ENCODE assay signal across 23 cellular contexts in genomic region chr2:38649176-38649728, GRCh38.
"Had no signal": no experiment of that assay in that cellular context is flagged by ENCODE, and none has a peak within 500 bp of the region (broad histone marks: within the 10 kb centered on the region; RNA-seq: fewer than 3 reads in every experiment).

No MANE protein-coding gene starts in this region.

- H3K36me3 Mint-ChIP-seq: memory B cell; mesothelial cell of epicardium; stimulated activated naive B cell treated with anti-CD40 and anti-IgM and Interleukin-4, amounts not matched to agents 10 μg/mL and 1 μg/mL and 100 μg/mL, for 72 hours had no signal

- H2AFZ ChIP-seq: hepatocyte had no signal

- H3K4me2 ChIP-seq: hepatocyte had no signal

- H3K27me3 ChIP-seq: hepatocyte, sigmoid colon, testis, tibial nerve, upper lobe of right lung, vagina had no signal

- H3K4me1 Mint-ChIP-seq: nephron had no signal

- H3K79me2 ChIP-seq: hepatocyte had no signal

- H3K4me3 ChIP-seq: hepatocyte, left ventricle myocardium inferior, lower lobe of right lung, psoas muscle, sigmoid colon, skin epidermis, testis, tibial nerve, upper lobe of right lung, vagina had no signal

- DNase-seq: dermis blood vessel endothelial cell; foreskin melanocyte; head of caudate nucleus; kidney; left cardiac atrium; left ventricle myocardium inferior; lower lobe of right lung; psoas muscle; sigmoid colon; stimulated activated CD4-positive, alpha-beta T cell treated with anti-CD3 and anti-CD28 coated beads, Interleukin-2, amount 100 ng/mL, for 24 hours; stimulated activated CD4-positive, alpha-beta T cell treated with anti-CD3 and anti-CD28 coated beads, Interleukin-4, amount 100 ng/mL, for 4 hours; stimulated activated naive B cell treated with anti-CD40 and anti-IgM and Interleukin-4, amounts not matched to agents 10 μg/mL and 1 μg/mL and 100 μg/mL, for 72 hours; stimulated activated naive CD8-positive, alpha-beta T cell treated with anti-CD3 and anti-CD28 coated beads, Interleukin-15, amount 100 ng/mL, for 72 hours; testis; upper lobe of right lung had no signal

- H3K27ac ChIP-seq: hepatocyte, left ventricle myocardium inferior, lower lobe of right lung, psoas muscle, sigmoid colon, skin epidermis, testis, tibial nerve, upper lobe of right lung, vagina had no signal

- ATAC-seq: left cardiac atrium; lower lobe of right lung; psoas muscle; stimulated activated naive B cell treated with anti-CD40 and anti-IgM and Interleukin-4, amounts not matched to agents 10 μg/mL and 1 μg/mL and 100 μg/mL, for 72 hours; stimulated activated naive CD8-positive, alpha-beta T cell treated with anti-CD3 and anti-CD28 coated beads, Interleukin-15, amount 100 ng/mL, for 72 hours; upper lobe of right lung had no signal

- H3K4me1 ChIP-seq: psoas muscle, sigmoid colon, testis, vagina had no signal

- H3K36me3 ChIP-seq: left ventricle myocardium inferior, lower lobe of right lung, sigmoid colon, tibial nerve, upper lobe of right lung, vagina had no signal

- H3K27me3 Mint-ChIP-seq: stimulated activated naive CD8-positive, alpha-beta T cell treated with anti-CD3 and anti-CD28 coated beads, Interleukin-15, amount 100 ng/mL, for 72 hours had no signal

- H3K27ac Mint-ChIP-seq: memory B cell; mesothelial cell of epicardium; nephron; stimulated activated naive B cell treated with anti-CD40 and anti-IgM and Interleukin-4, amounts not matched to agents 10 μg/mL and 1 μg/mL and 100 μg/mL, for 72 hours had no signal

- H3K4me3 Mint-ChIP-seq: memory B cell; mesothelial cell of epicardium; nephron; stimulated activated naive B cell treated with anti-CD40 and anti-IgM and Interleukin-4, amounts not matched to agents 10 μg/mL and 1 μg/mL and 100 μg/mL, for 72 hours; stimulated activated naive CD8-positive, alpha-beta T cell treated with anti-CD3 and anti-CD28 coated beads, Interleukin-15, amount 100 ng/mL, for 72 hours had no signal

- FAIRE-seq: endothelial cell of umbilical vein, kidney had no signal

- H3K9me3 ChIP-seq: left ventricle myocardium inferior, lower lobe of right lung, psoas muscle, sigmoid colon, testis, tibial nerve, upper lobe of right lung, vagina had no signal
